8 cellular contexts compared by ENCODE assay signal in genomic region chr10:101814466-101815041, GRCh38. TPM values are rescaled to one million over a fixed set of nuclear protein-coding genes. Genes with fewer than 3 reads are reported as not detected.
DNase-seq lines count a peak whose midpoint lies in the region; ATAC-seq and TF ChIP-seq lines count a peak whose summit lies in the region.

No MANE protein-coding gene starts in this region.

- DNase-seq in SK-N-SH (no peak), PC-9 (no peak), fibroblast of lung (ENCODE audit: low read depth in 2 of 2) (peak in 1 of 2 donors; percentile 51), anterior cingulate cortex (lab: John Stamatoyannopoulos, UW) (no peak), lower leg skin (ENCODE audit: low spot score in 2 of 2) (no peak), NCI-H128 (lab: John Stamatoyannopoulos, UW; ENCODE audit: unreplicated experiment) (no peak)

- H3K27me3 ChIP-seq in SK-N-SH (ENCODE audit: insufficient read depth) (no peaks in the 10 kb centered on the region), PC-9 (ENCODE audit: insufficient read depth, low read depth) (no peaks in the 10 kb centered on the region), fibroblast of lung (ENCODE audit: control insufficient read depth, insufficient read depth, low read length) (no peaks in the 10 kb centered on the region)

- POLR2A ChIA-PET in SK-N-SH (lab: Yijun Ruan, JAX): no interaction called here
- POLR2A ChIA-PET in PC-9 (lab: Charles Lee; ENCODE audit: unreplicated experiment): no interaction called here

- no peaks in the 10 kb centered on the region for H3K27me3 Mint-ChIP-seq in stimulated activated naive CD8-positive, alpha-beta T cell treated with anti-CD3 and anti-CD28 coated beads, Interleukin-15, Interleukin-2, amounts not matched to agents 100 ng/mL and 50 ng/mL, for 24 hours

- TF ChIP-seq POLR2A in lower leg skin (IDR thresholded peaks at IDR 0.05): no peak

- TF ChIP-seq EP300 in SK-N-SH (IDR thresholded peaks at IDR 0.05; ENCODE audit: borderline replicate concordance in 1 of 2, low read depth in 1 of 2, low read length in 1 of 2): no peak

- peak overlapping the region; percentile 98 for H3K27ac Mint-ChIP-seq in stimulated activated naive CD8-positive, alpha-beta T cell treated with anti-CD3 and anti-CD28 coated beads, Interleukin-15, Interleukin-2, amounts not matched to agents 100 ng/mL and 50 ng/mL, for 24 hours

- peak overlapping the region; percentile 88 to 96 for H3K4me3 ChIP-seq in SK-N-SH (ENCODE audit: low read depth in 2 of 2, low read length in 1 of 2)
- peak overlapping the region; percentile 77; the same call in 1 of the 2 replicates for H3K4me3 ChIP-seq in PC-9
- H3K4me3 ChIP-seq in fibroblast of lung (replicated peaks in 1 of 4; ENCODE audit: control extremely low read depth in 1 of 4, insufficient read depth in 1 of 4, low read depth in 3 of 4, low read length in 4 of 4): peak overlapping the region; percentile 45 to 99 (median 96)
- no peak overlapping the region for H3K4me3 ChIP-seq in lower leg skin (ENCODE audit: low read depth, poor library complexity, severe bottlenecking)

- H3K4me3 Mint-ChIP-seq in stimulated activated naive CD8-positive, alpha-beta T cell treated with anti-CD3 and anti-CD28 coated beads, Interleukin-15, Interleukin-2, amounts not matched to agents 100 ng/mL and 50 ng/mL, for 24 hours: peak overlapping the region; percentile 90

- H3K27ac ChIP-seq in SK-N-SH (ENCODE audit: low read depth in 2 of 2, low read length in 1 of 2) (peak overlapping the region in 1 of 2 experiments; percentile 31; a peak in 1 of 4 replicates), PC-9 (no peak overlapping the region), fibroblast of lung (ENCODE audit: insufficient read depth, low read length) (peak overlapping the region; percentile 18)

- no peak for TF ChIP-seq CTCF in SK-N-SH (IDR thresholded peaks at IDR 0.05)
- no peak for TF ChIP-seq CTCF in PC-9 (conservative IDR thresholded peaks at IDR 0.05)
- no peak for TF ChIP-seq CTCF in fibroblast of lung (conservative IDR thresholded peaks at IDR 0.05 in 1 of 2, IDR thresholded peaks at IDR 0.05 in 1 of 2; ENCODE audit: low read depth in 1 of 2, low read length in 2 of 2)
- no peak for TF ChIP-seq CTCF in lower leg skin (IDR thresholded peaks at IDR 0.05)

- BruUV-seq in PC-9 (replicated peaks; lab: Mats Ljungman, UMichigan): no TSS peak

- H3K4me1 ChIP-seq in SK-N-SH (ENCODE audit: control insufficient read depth in 1 of 2, insufficient read depth in 2 of 2, low read depth in 1 of 2, low read length in 1 of 2): peaks cover 6 to 21% of the 10 kb centered on the region in 2 experiments; a peak in 3 of 4 replicates
- peaks cover 26% of the 10 kb centered on the region for H3K4me1 ChIP-seq in PC-9 (replicated peaks; ENCODE audit: insufficient read depth)
- peaks cover 13% of the 10 kb centered on the region for H3K4me1 ChIP-seq in fibroblast of lung (ENCODE audit: control insufficient read depth, extremely low read depth, insufficient read depth, low read length)

- CTCF ChIA-PET in SK-N-SH (lab: Yijun Ruan, JAX) (interaction anchor here (0.9 to 3.8 kb wide), 6 partner anchors 21 to 212 kb away, joined by 3 to 14 read pairs (median 8); no protein-coding TSS in a partner anchor), PC-9 (lab: Charles Lee) (no interaction called here)

- H3K79me2 ChIP-seq in SK-N-SH (ENCODE audit: insufficient read depth) (peaks cover 87% of the 10 kb centered on the region), PC-9 (ENCODE audit: low read depth) (peaks cover 77% of the 10 kb centered on the region), fibroblast of lung (ENCODE audit: control insufficient read depth, insufficient read depth, low read length) (peaks cover 84% of the 10 kb centered on the region)

- H3K36me3 ChIP-seq in SK-N-SH (replicated peaks in 1 of 2; ENCODE audit: control insufficient read depth in 1 of 2, insufficient read depth in 2 of 2, low read length in 1 of 2) (peaks cover 31 to 51% of the 10 kb centered on the region in 2 experiments), PC-9 (ENCODE audit: low read depth) (peaks cover 14% of the 10 kb centered on the region; the same call in 1 of the 2 replicates), fibroblast of lung (ENCODE audit: control insufficient read depth, insufficient read depth, low read length) (no peaks in the 10 kb centered on the region)

- H3K4me1 Mint-ChIP-seq in stimulated activated naive CD8-positive, alpha-beta T cell treated with anti-CD3 and anti-CD28 coated beads, Interleukin-15, Interleukin-2, amounts not matched to agents 100 ng/mL and 50 ng/mL, for 24 hours (ENCODE audit: low read depth): peaks cover 61% of the 10 kb centered on the region

- no peaks in the 10 kb centered on the region for H3K9me3 Mint-ChIP-seq in stimulated activated naive CD8-positive, alpha-beta T cell treated with anti-CD3 and anti-CD28 coated beads, Interleukin-15, Interleukin-2, amounts not matched to agents 100 ng/mL and 50 ng/mL, for 24 hours

- peak overlapping the region; percentile 92 for H3K4me2 ChIP-seq in SK-N-SH
- H3K4me2 ChIP-seq in PC-9: peak overlapping the region; percentile 99
- peak overlapping the region; percentile 85 for H3K4me2 ChIP-seq in fibroblast of lung (ENCODE audit: extremely low read depth, insufficient read depth, low read length)

- H2AFZ ChIP-seq in SK-N-SH (ENCODE audit: low read depth) (no peak overlapping the region), PC-9 (no peak overlapping the region), fibroblast of lung (ENCODE audit: low read length) (no peak overlapping the region)

- H3F3A ChIP-seq in SK-N-SH (replicated peaks; ENCODE audit: insufficient read depth) (peaks cover 9% of the 10 kb centered on the region), PC-9 (ENCODE audit: insufficient read depth, low read depth) (peaks cover 8% of the 10 kb centered on the region; the same call in 1 of the 2 replicates)

- H3K9me3 ChIP-seq in SK-N-SH (no peaks in the 10 kb centered on the region), PC-9 (ENCODE audit: insufficient read depth, low read depth) (no peaks in the 10 kb centered on the region), fibroblast of lung (ENCODE audit: control insufficient read depth, insufficient read depth, low read depth, low read length) (no peaks in the 10 kb centered on the region)

- intact Hi-C loops in PC-9 (cut with micrococcal nuclease; ENCODE audit: unreplicated experiment) (no loop called here), lower leg skin (cut with DNase I; ENCODE audit: low total_unique reads) (no loop called here)

- H3K36me3 Mint-ChIP-seq in stimulated activated naive CD8-positive, alpha-beta T cell treated with anti-CD3 and anti-CD28 coated beads, Interleukin-15, Interleukin-2, amounts not matched to agents 100 ng/mL and 50 ng/mL, for 24 hours (ENCODE audit: low read depth): peaks cover 53% of the 10 kb centered on the region

- H3K9me2 ChIP-seq in SK-N-SH (no peaks in the 10 kb centered on the region), PC-9 (ENCODE audit: insufficient read depth) (no peaks in the 10 kb centered on the region)

- peak overlapping the region; percentile 94; the same call in 1 of the 2 replicates for H3K9ac ChIP-seq in SK-N-SH
- no peak overlapping the region for H3K9ac ChIP-seq in fibroblast of lung (ENCODE audit: insufficient read depth, low read length)

- 93% methylated on average over 8 of the region's 8 CpGs for WGBS in SK-N-SH (ENCODE audit: low lambda C conversion rate)
- 59 to 68% methylated on average over 8 of the region's 8 CpGs for WGBS in lower leg skin, 2 donors

- H4K20me1 ChIP-seq in SK-N-SH (ENCODE audit: insufficient read depth) (peaks cover 84% of the 10 kb centered on the region), PC-9 (ENCODE audit: insufficient read depth) (peaks cover 52% of the 10 kb centered on the region), fibroblast of lung (ENCODE audit: control insufficient read depth, extremely low read depth, insufficient read depth, low read length) (peaks cover 11% of the 10 kb centered on the region)

- no peak for ATAC-seq in SK-N-SH treated with all-trans-retinoic acid at 6 μM for 48 hours

- no peak for TF ChIP-seq RAD21 in SK-N-SH (IDR thresholded peaks at IDR 0.05; ENCODE audit: low read length)

TF ChIP-seq in SK-N-SH, 30 proteins besides CTCF, POLR2A, EP300 and RAD21 (continues in another document):
- no peak for TF ChIP-seq YY1 (IDR thresholded peaks at IDR 0.05; ENCODE audit: low read depth)

RNA-seq across cellular contexts. Expression of gene OGA, which starts 3.7 kb away (rescaled TPM):
- 24.8 and 36.6 TPM in 2 replicates for polyA plus RNA-seq in SK-N-SH (2012; rRNA removed)
- polyA plus RNA-seq in SK-N-SH (2012; cell fraction: cytosol; rRNA removed): 23.2 and 28.1 TPM in 2 replicates
- 70.8 and 133 TPM in 2 replicates for polyA plus RNA-seq in SK-N-SH (2012; cell fraction: nucleus; rRNA removed)
- 79.8 and 82.0 TPM in 2 replicates for total RNA-seq in PC-9 (2021)
- 108 and 193 TPM in 2 replicates for total RNA-seq in fibroblast of lung
- polyA plus RNA-seq in fibroblast of lung: 50.6 and 69.9 TPM in 2 replicates
- 48.0 and 72.0 TPM in 2 replicates for polyA plus RNA-seq in fibroblast of lung (2012)
- polyA minus RNA-seq in fibroblast of lung (ENCODE audit: low replicate concordance): 17.7 and 37.2 TPM in 2 replicates
- total RNA-seq in lower leg skin: 100 to 1,000 TPM in 3 of 4 donors, 10 to 100 TPM in 1; 72.2 to 188 (median 116) TPM

RNA-seq across cellular contexts. Expression of gene KCNIP2, which starts 29.0 kb away (rescaled TPM):
- polyA plus RNA-seq in SK-N-SH (2012; rRNA removed) (1.0 and 1.8 TPM in 2 replicates), fibroblast of lung (0.16 and 0.37 TPM in 2 replicates)
- polyA plus RNA-seq in SK-N-SH (2012; cell fraction: cytosol; rRNA removed): 0.12 and 0.38 TPM in 2 replicates
- polyA plus RNA-seq in SK-N-SH (2012; cell fraction: nucleus; rRNA removed): 12.0 and 12.4 TPM in 2 replicates
- total RNA-seq in PC-9 (2021) (4.0 and 5.1 TPM in 2 replicates), fibroblast of lung (0.77 and 1.8 TPM in 2 replicates), lower leg skin (1 to 10 TPM; 1.7 to 5.2 (median 3.1) TPM)
- 0.30 and 0.31 TPM in 2 replicates for polyA plus RNA-seq in fibroblast of lung (2012)
- polyA minus RNA-seq in fibroblast of lung (ENCODE audit: low replicate concordance): 0.43 TPM in 1 of 2 replicates, not detected in the other

RNA-seq across cellular contexts. Expression of gene NPM3, which starts 31.3 kb away (rescaled TPM):
- 89.3 and 105 TPM in 2 replicates for polyA plus RNA-seq in SK-N-SH (2012; rRNA removed)
- polyA plus RNA-seq in SK-N-SH (2012; cell fraction: cytosol; rRNA removed): 71.2 and 96.6 TPM in 2 replicates
- polyA plus RNA-seq in SK-N-SH (2012; cell fraction: nucleus; rRNA removed): 43.9 and 55.4 TPM in 2 replicates
- total RNA-seq in PC-9 (2021): 36.1 and 43.6 TPM in 2 replicates
- 80.8 and 95.3 TPM in 2 replicates for total RNA-seq in fibroblast of lung
- 29.1 and 46.7 TPM in 2 replicates for polyA plus RNA-seq in fibroblast of lung
- 43.0 and 67.3 TPM in 2 replicates for polyA plus RNA-seq in fibroblast of lung (2012)
- 52.3 and 71.5 TPM in 2 replicates for polyA minus RNA-seq in fibroblast of lung (ENCODE audit: low replicate concordance)
- 10 to 100 TPM; 24.6 to 37.7 (median 27.4) TPM for total RNA-seq in lower leg skin

RNA-seq across cellular contexts. Expression of gene FGF8, which starts 38.6 kb away (rescaled TPM):
- 0.34 TPM in 1 of 2 replicates, not detected in the other for polyA plus RNA-seq in SK-N-SH (2012; rRNA removed)
- polyA plus RNA-seq in SK-N-SH (2012; cell fraction: cytosol; rRNA removed): 0.06 TPM in 1 of 2 replicates, not detected in the other
- polyA plus RNA-seq in SK-N-SH (2012; cell fraction: nucleus; rRNA removed): 1.1 and 1.8 TPM in 2 replicates
- total RNA-seq in PC-9 (2021): not detected in 2 replicates
- not detected in 2 replicates for total RNA-seq in fibroblast of lung
- polyA plus RNA-seq in fibroblast of lung: not detected in 2 replicates
- polyA plus RNA-seq in fibroblast of lung (2012): not detected in 2 replicates
- not detected in 2 replicates for polyA minus RNA-seq in fibroblast of lung (ENCODE audit: low replicate concordance)
- not detected for total RNA-seq in lower leg skin
